In the genomic region with DNA sequence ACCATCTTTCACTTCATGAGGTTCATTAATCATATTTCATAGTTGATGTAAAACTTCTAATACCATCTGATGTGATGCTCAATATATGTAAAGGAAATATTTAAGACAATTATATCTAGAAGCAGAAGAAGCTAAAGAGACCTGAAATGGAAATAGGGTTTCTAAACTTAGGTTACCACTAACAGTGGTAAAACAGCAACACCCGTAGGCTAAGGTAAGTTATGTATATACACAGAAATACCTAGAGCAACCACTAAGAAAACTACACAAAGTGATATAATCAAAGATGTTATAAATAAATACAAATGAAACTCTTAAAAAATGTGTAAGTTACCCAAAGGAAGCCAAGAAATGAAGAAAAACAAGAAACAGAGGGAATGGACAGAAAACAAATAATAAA, we compare ENCODE assay signal across 1 cellular context.
TF ChIP-seq lines count a peak whose summit lies in the region.

No MANE protein-coding gene starts in this region.

TF ChIP-seq in GM12878, 131 proteins besides CTCF, POLR2A, EP300 and RAD21 (continued from another document):
- TF ChIP-seq, protein P1, sequence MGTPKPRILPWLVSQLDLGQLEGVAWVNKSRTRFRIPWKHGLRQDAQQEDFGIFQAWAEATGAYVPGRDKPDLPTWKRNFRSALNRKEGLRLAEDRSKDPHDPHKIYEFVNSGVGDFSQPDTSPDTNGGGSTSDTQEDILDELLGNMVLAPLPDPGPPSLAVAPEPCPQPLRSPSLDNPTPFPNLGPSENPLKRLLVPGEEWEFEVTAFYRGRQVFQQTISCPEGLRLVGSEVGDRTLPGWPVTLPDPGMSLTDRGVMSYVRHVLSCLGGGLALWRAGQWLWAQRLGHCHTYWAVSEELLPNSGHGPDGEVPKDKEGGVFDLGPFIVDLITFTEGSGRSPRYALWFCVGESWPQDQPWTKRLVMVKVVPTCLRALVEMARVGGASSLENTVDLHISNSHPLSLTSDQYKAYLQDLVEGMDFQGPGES (IDR thresholded peaks at IDR 0.05), result no peak
- TF ChIP-seq RUNX3 (IDR thresholded peaks at IDR 0.05; ENCODE audit: low read length), result peak; percentile 34; the same call in 1 of the 2 replicates
- TF ChIP-seq, protein P2, sequence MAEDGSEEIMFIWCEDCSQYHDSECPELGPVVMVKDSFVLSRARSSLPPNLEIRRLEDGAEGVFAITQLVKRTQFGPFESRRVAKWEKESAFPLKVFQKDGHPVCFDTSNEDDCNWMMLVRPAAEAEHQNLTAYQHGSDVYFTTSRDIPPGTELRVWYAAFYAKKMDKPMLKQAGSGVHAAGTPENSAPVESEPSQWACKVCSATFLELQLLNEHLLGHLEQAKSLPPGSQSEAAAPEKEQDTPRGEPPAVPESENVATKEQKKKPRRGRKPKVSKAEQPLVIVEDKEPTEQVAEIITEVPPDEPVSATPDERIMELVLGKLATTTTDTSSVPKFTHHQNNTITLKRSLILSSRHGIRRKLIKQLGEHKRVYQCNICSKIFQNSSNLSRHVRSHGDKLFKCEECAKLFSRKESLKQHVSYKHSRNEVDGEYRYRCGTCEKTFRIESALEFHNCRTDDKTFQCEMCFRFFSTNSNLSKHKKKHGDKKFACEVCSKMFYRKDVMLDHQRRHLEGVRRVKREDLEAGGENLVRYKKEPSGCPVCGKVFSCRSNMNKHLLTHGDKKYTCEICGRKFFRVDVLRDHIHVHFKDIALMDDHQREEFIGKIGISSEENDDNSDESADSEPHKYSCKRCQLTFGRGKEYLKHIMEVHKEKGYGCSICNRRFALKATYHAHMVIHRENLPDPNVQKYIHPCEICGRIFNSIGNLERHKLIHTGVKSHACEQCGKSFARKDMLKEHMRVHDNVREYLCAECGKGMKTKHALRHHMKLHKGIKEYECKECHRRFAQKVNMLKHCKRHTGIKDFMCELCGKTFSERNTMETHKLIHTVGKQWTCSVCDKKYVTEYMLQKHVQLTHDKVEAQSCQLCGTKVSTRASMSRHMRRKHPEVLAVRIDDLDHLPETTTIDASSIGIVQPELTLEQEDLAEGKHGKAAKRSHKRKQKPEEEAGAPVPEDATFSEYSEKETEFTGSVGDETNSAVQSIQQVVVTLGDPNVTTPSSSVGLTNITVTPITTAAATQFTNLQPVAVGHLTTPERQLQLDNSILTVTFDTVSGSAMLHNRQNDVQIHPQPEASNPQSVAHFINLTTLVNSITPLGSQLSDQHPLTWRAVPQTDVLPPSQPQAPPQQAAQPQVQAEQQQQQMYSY (CRISPR knock-in tag; IDR thresholded peaks at IDR 0.05), result no peak
- TF ChIP-seq, protein P3, sequence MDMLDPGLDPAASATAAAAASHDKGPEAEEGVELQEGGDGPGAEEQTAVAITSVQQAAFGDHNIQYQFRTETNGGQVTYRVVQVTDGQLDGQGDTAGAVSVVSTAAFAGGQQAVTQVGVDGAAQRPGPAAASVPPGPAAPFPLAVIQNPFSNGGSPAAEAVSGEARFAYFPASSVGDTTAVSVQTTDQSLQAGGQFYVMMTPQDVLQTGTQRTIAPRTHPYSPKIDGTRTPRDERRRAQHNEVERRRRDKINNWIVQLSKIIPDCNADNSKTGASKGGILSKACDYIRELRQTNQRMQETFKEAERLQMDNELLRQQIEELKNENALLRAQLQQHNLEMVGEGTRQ (IDR thresholded peaks at IDR 0.05; ENCODE audit: borderline replicate concordance, low read depth, low read length), result no peak
- TF ChIP-seq, protein P4, sequence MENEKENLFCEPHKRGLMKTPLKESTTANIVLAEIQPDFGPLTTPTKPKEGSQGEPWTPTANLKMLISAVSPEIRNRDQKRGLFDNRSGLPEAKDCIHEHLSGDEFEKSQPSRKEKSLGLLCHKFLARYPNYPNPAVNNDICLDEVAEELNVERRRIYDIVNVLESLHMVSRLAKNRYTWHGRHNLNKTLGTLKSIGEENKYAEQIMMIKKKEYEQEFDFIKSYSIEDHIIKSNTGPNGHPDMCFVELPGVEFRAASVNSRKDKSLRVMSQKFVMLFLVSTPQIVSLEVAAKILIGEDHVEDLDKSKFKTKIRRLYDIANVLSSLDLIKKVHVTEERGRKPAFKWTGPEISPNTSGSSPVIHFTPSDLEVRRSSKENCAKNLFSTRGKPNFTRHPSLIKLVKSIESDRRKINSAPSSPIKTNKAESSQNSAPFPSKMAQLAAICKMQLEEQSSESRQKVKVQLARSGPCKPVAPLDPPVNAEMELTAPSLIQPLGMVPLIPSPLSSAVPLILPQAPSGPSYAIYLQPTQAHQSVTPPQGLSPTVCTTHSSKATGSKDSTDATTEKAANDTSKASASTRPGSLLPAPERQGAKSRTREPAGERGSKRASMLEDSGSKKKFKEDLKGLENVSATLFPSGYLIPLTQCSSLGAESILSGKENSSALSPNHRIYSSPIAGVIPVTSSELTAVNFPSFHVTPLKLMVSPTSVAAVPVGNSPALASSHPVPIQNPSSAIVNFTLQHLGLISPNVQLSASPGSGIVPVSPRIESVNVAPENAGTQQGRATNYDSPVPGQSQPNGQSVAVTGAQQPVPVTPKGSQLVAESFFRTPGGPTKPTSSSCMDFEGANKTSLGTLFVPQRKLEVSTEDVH (IDR thresholded peaks at IDR 0.05; ENCODE audit: low read depth, partially characterized antibody), result no peak
